8 cellular contexts compared by ENCODE assay signal in genomic region chr3:158105124-158105709, GRCh38. TPM values are rescaled to one million over a fixed set of nuclear protein-coding genes. Genes with fewer than 3 reads are reported as not detected.
DNase-seq lines count a peak whose midpoint lies in the region; ATAC-seq and TF ChIP-seq lines count a peak whose summit lies in the region.

No MANE protein-coding gene starts in this region.

- peak overlapping the region in 1 of 7 donors; percentile 66 for H3K27ac Mint-ChIP-seq in CD14-positive monocyte

- H3K9me3 ChIP-seq in adipocyte (ENCODE audit: control insufficient read depth, low read length) (no peaks in the 10 kb centered on the region), vagina (no peaks in the 10 kb centered on the region)

- H3K4me3 Mint-ChIP-seq in CD14-positive monocyte = peak overlapping the region; percentile 85 to 96

- ATAC-seq in HG02885 (IDR thresholded peaks at IDR 0.05; ENCODE audit: poor library complexity, unreplicated experiment) (no peak), HG02763 (IDR thresholded peaks at IDR 0.05; ENCODE audit: unreplicated experiment) (no peak)

- H3K27me3 ChIP-seq in HL-60 (ENCODE audit: insufficient read depth, poor library complexity, severe bottlenecking) (no peaks in the 10 kb centered on the region), adipocyte (replicated peaks; ENCODE audit: control insufficient read depth, insufficient read depth, low read length) (no peaks in the 10 kb centered on the region), vagina (peaks cover 31% of the 10 kb centered on the region)

- no peak overlapping the region for H3K27ac ChIP-seq in HL-60 (replicated peaks)
- no peak overlapping the region for H3K27ac ChIP-seq in vagina

- TF ChIP-seq POLR2A in vagina (IDR thresholded peaks at IDR 0.05) = no peak

- H3K27me3 Mint-ChIP-seq in CD14-positive monocyte (ENCODE audit: low read depth in 3 of 3) = peaks cover 91 to 96% (median 95%) of the 10 kb centered on the region in 3 donors

- DNase-seq in CD14-positive monocyte (ENCODE audit: low spot score) (no peak), HL-60 (ENCODE audit: low read depth in 1 of 2, low spot score in 1 of 2) (no peak), adipocyte (ENCODE audit: low read depth) (peak; percentile 89), islet precursor cell (peak; percentile 50), vagina (ENCODE audit: extremely low spot score in 2 of 2) (no peak), UCSD-AML1 (lab: John Stamatoyannopoulos, UW; ENCODE audit: unreplicated experiment) (no peak)

- H3K4me1 ChIP-seq in adipocyte (ENCODE audit: control insufficient read depth, insufficient read depth, low read length) (peaks cover 22% of the 10 kb centered on the region), vagina (peaks cover 48% of the 10 kb centered on the region)

- no peak for TF ChIP-seq CTCF in CD14-positive monocyte (IDR thresholded peaks at IDR 0.05)
- no peak for TF ChIP-seq CTCF in HL-60 (IDR thresholded peaks at IDR 0.05; ENCODE audit: insufficient read depth, low read length)
- no peak for TF ChIP-seq CTCF in vagina (IDR thresholded peaks at IDR 0.05)

- peak overlapping the region; percentile 63 for H3K4me3 ChIP-seq in HL-60 (replicated peaks; ENCODE audit: insufficient read depth, low read length)
- peak overlapping the region; percentile 90 for H3K4me3 ChIP-seq in adipocyte (ENCODE audit: low read length)
- H3K4me3 ChIP-seq in vagina = peak overlapping the region; percentile 33 to 51

- H3K9ac ChIP-seq in adipocyte (ENCODE audit: low read length) = peak overlapping the region; percentile 85

- intact Hi-C loops in CD14-positive monocyte (cut with micrococcal nuclease) (no loop called here), vagina (cut with DNase I) (no loop called here)

- H3K36me3 ChIP-seq in adipocyte (ENCODE audit: control insufficient read depth, insufficient read depth, low read length, severe bottlenecking) (peaks cover 7% of the 10 kb centered on the region), vagina (no peaks in the 10 kb centered on the region)

- peaks cover 54% of the 10 kb centered on the region for H3K4me1 Mint-ChIP-seq in CD14-positive monocyte

- peaks cover 17 to 31% of the 10 kb centered on the region in 2 donors for H3K36me3 Mint-ChIP-seq in CD14-positive monocyte

- H3K9me3 Mint-ChIP-seq in CD14-positive monocyte = peaks cover 0 to 58% (median 47%) of the 10 kb centered on the region in 7 donors

RNA-seq across cellular contexts. Expression of gene SHOX2, which starts 1.0 kb away (rescaled TPM):
- not detected for polyA plus RNA-seq in CD14-positive monocyte
- total RNA-seq in vagina = 2.7 TPM

RNA-seq across cellular contexts. Expression of gene RSRC1, which starts 4.7 kb away (rescaled TPM):
- 10 to 100 TPM; 15.1 to 31.7 TPM for polyA plus RNA-seq in CD14-positive monocyte
- 38.5 TPM for total RNA-seq in vagina

Comparison
In these comparisons a context has a peak if more than half of its experiments do, and no peak if none do; other contexts are left out.
1. DNase-seq: peak in adipocyte (single experiment) and islet precursor cell (single experiment); none in CD14-positive monocyte (single experiment), HL-60 (0 of 2), vagina (0 of 2) and UCSD-AML1 (single experiment).
2. Peak in every context shown above with its lines, with median percentiles within 50 percentile points of each other: H3K4me3 ChIP-seq.